Comparison of ENCODE assay signal across 2 cellular contexts in the genomic region with DNA sequence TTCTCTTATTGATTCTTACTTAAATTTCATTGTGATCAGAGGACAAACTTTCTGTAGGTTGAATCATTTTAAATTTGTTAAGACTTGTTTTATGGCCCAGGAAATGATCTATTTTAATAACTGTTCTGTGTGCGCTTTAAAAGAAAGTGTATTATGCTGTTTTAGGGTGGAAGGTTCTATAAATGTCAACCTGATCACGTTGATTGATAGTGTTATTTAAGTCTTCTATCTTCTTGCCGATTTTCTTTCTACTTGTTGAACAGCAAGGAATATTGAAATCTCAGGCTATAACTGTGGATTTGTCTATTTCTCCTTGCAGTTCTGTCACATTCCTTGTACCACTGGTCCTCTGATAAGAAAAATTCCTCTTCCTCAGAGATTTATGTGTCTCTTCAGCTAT.
TF ChIP-seq lines count a peak whose summit lies in the region.

No MANE protein-coding gene starts in this region.

TF ChIP-seq in SK-N-SH, 30 proteins besides CTCF, POLR2A, EP300 and RAD21 (continued from another document):
- TF ChIP-seq, protein P1, sequence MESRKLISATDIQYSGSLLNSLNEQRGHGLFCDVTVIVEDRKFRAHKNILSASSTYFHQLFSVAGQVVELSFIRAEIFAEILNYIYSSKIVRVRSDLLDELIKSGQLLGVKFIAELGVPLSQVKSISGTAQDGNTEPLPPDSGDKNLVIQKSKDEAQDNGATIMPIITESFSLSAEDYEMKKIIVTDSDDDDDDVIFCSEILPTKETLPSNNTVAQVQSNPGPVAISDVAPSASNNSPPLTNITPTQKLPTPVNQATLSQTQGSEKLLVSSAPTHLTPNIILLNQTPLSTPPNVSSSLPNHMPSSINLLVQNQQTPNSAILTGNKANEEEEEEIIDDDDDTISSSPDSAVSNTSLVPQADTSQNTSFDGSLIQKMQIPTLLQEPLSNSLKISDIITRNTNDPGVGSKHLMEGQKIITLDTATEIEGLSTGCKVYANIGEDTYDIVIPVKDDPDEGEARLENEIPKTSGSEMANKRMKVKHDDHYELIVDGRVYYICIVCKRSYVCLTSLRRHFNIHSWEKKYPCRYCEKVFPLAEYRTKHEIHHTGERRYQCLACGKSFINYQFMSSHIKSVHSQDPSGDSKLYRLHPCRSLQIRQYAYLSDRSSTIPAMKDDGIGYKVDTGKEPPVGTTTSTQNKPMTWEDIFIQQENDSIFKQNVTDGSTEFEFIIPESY (IDR thresholded peaks at IDR 0.05; ENCODE audit: borderline replicate concordance, low read depth) = no peak
- TF ChIP-seq GATA2 (CRISPR knock-in tag; IDR thresholded peaks at IDR 0.05) (no peak), MEF2A (IDR thresholded peaks at IDR 0.05; ENCODE audit: borderline replicate concordance, low read depth) (no peak), POLR2AphosphoS5 (IDR thresholded peaks at IDR 0.05; ENCODE audit: low read depth, low read length) (no peak), TAF1 (IDR thresholded peaks at IDR 0.05; ENCODE audit: borderline replicate concordance, low read depth, low read length) (no peak), NFIC (IDR thresholded peaks at IDR 0.05; ENCODE audit: borderline replicate concordance) (no peak), FOXM1 (IDR thresholded peaks at IDR 0.05; ENCODE audit: low read depth) (no peak), JUND (IDR thresholded peaks at IDR 0.05) (no peak), NRF1 (IDR thresholded peaks at IDR 0.05; ENCODE audit: low read depth, low read length) (no peak), RCOR1 (IDR thresholded peaks at IDR 0.05; ENCODE audit: low read length) (no peak), YY1 (IDR thresholded peaks at IDR 0.05; ENCODE audit: low read depth) (no peak)
- TF ChIP-seq, protein P2, sequence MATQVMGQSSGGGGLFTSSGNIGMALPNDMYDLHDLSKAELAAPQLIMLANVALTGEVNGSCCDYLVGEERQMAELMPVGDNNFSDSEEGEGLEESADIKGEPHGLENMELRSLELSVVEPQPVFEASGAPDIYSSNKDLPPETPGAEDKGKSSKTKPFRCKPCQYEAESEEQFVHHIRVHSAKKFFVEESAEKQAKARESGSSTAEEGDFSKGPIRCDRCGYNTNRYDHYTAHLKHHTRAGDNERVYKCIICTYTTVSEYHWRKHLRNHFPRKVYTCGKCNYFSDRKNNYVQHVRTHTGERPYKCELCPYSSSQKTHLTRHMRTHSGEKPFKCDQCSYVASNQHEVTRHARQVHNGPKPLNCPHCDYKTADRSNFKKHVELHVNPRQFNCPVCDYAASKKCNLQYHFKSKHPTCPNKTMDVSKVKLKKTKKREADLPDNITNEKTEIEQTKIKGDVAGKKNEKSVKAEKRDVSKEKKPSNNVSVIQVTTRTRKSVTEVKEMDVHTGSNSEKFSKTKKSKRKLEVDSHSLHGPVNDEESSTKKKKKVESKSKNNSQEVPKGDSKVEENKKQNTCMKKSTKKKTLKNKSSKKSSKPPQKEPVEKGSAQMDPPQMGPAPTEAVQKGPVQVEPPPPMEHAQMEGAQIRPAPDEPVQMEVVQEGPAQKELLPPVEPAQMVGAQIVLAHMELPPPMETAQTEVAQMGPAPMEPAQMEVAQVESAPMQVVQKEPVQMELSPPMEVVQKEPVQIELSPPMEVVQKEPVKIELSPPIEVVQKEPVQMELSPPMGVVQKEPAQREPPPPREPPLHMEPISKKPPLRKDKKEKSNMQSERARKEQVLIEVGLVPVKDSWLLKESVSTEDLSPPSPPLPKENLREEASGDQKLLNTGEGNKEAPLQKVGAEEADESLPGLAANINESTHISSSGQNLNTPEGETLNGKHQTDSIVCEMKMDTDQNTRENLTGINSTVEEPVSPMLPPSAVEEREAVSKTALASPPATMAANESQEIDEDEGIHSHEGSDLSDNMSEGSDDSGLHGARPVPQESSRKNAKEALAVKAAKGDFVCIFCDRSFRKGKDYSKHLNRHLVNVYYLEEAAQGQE (IDR thresholded peaks at IDR 0.05; ENCODE audit: low read depth, low read length) = no peak
- TF ChIP-seq, protein P3, sequence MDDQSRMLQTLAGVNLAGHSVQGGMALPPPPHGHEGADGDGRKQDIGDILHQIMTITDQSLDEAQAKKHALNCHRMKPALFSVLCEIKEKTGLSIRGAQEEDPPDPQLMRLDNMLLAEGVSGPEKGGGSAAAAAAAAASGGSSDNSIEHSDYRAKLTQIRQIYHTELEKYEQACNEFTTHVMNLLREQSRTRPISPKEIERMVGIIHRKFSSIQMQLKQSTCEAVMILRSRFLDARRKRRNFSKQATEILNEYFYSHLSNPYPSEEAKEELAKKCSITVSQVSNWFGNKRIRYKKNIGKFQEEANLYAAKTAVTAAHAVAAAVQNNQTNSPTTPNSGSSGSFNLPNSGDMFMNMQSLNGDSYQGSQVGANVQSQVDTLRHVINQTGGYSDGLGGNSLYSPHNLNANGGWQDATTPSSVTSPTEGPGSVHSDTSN (IDR thresholded peaks at IDR 0.05) = no peak
- TF ChIP-seq, protein P4, sequence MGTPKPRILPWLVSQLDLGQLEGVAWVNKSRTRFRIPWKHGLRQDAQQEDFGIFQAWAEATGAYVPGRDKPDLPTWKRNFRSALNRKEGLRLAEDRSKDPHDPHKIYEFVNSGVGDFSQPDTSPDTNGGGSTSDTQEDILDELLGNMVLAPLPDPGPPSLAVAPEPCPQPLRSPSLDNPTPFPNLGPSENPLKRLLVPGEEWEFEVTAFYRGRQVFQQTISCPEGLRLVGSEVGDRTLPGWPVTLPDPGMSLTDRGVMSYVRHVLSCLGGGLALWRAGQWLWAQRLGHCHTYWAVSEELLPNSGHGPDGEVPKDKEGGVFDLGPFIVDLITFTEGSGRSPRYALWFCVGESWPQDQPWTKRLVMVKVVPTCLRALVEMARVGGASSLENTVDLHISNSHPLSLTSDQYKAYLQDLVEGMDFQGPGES (IDR thresholded peaks at IDR 0.05; ENCODE audit: low read depth, low read length) = no peak
- TF ChIP-seq, protein P5, sequence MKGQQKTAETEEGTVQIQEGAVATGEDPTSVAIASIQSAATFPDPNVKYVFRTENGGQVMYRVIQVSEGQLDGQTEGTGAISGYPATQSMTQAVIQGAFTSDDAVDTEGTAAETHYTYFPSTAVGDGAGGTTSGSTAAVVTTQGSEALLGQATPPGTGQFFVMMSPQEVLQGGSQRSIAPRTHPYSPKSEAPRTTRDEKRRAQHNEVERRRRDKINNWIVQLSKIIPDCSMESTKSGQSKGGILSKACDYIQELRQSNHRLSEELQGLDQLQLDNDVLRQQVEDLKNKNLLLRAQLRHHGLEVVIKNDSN (IDR thresholded peaks at IDR 0.05; ENCODE audit: borderline replicate concordance, low read depth) = no peak

TF ChIP-seq in SK-N-SH treated with all-trans-retinoic acid at 6 μM for 48 hours, 23 proteins besides CTCF, POLR2A, EP300 and RAD21 (continued from another document):
- TF ChIP-seq, protein P6, sequence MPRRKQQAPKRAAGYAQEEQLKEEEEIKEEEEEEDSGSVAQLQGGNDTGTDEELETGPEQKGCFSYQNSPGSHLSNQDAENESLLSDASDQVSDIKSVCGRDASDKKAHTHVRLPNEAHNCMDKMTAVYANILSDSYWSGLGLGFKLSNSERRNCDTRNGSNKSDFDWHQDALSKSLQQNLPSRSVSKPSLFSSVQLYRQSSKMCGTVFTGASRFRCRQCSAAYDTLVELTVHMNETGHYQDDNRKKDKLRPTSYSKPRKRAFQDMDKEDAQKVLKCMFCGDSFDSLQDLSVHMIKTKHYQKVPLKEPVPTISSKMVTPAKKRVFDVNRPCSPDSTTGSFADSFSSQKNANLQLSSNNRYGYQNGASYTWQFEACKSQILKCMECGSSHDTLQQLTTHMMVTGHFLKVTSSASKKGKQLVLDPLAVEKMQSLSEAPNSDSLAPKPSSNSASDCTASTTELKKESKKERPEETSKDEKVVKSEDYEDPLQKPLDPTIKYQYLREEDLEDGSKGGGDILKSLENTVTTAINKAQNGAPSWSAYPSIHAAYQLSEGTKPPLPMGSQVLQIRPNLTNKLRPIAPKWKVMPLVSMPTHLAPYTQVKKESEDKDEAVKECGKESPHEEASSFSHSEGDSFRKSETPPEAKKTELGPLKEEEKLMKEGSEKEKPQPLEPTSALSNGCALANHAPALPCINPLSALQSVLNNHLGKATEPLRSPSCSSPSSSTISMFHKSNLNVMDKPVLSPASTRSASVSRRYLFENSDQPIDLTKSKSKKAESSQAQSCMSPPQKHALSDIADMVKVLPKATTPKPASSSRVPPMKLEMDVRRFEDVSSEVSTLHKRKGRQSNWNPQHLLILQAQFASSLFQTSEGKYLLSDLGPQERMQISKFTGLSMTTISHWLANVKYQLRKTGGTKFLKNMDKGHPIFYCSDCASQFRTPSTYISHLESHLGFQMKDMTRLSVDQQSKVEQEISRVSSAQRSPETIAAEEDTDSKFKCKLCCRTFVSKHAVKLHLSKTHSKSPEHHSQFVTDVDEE (CRISPR knock-in tag; IDR thresholded peaks at IDR 0.05) = no peak
- TF ChIP-seq TCF4 (CRISPR knock-in tag; IDR thresholded peaks at IDR 0.05; ENCODE audit: borderline replicate concordance) (no peak), ZNF565 (CRISPR knock-in tag; conservative IDR thresholded peaks at IDR 0.05; ENCODE audit: low read depth) (no peak)
